ENCODE assay signal across 8 cellular contexts in genomic region chr1:201346337-201346939, GRCh38. TPM values are rescaled to one million over a fixed set of nuclear protein-coding genes. Genes with fewer than 3 reads are reported as not detected.
DNase-seq lines count a peak whose midpoint lies in the region; ATAC-seq and TF ChIP-seq lines count a peak whose summit lies in the region.

No MANE protein-coding gene starts in this region.

- no peak for ATAC-seq in activated T-cell treated with anti-CD3 and anti-CD28 coated beads, Interleukin-2, amount 50 U/mL, for 72 hours (replicated peaks in 1 of 2)
- peak; percentile 84 for ATAC-seq in left lobe of liver
- no peak for ATAC-seq in HG03571 (IDR thresholded peaks at IDR 0.05; ENCODE audit: unreplicated experiment)

- no peaks in the 10 kb centered on the region for H3K4me1 Mint-ChIP-seq in activated T-cell treated with anti-CD3 and anti-CD28 coated beads, Interleukin-2, amount 50 U/mL, for 72 hours (ENCODE audit: low read depth)

- TF ChIP-seq CTCF in cardiac fibroblast (IDR thresholded peaks at IDR 0.05; ENCODE audit: low read depth, low read length), result peak; percentile 81

- H3K27ac Mint-ChIP-seq in activated T-cell treated with anti-CD3 and anti-CD28 coated beads, Interleukin-2, amount 50 U/mL, for 72 hours, result no peak overlapping the region

- H3K27me3 Mint-ChIP-seq in activated T-cell treated with anti-CD3 and anti-CD28 coated beads, Interleukin-2, amount 50 U/mL, for 72 hours (ENCODE audit: low read depth), result peaks cover 22% of the 10 kb centered on the region

- H3K4me3 ChIP-seq in cardiac fibroblast (replicated peaks in 1 of 2; ENCODE audit: low read depth in 2 of 2, low read length in 2 of 2), result no peak overlapping the region

- no peak overlapping the region for H3K4me3 Mint-ChIP-seq in activated T-cell treated with anti-CD3 and anti-CD28 coated beads, Interleukin-2, amount 50 U/mL, for 72 hours

- peaks cover 0 to under 1% of the 10 kb centered on the region in 2 donors for H3K9me3 Mint-ChIP-seq in activated T-cell treated with anti-CD3 and anti-CD28 coated beads, Interleukin-2, amount 50 U/mL, for 72 hours

- H3K36me3 Mint-ChIP-seq in activated T-cell treated with anti-CD3 and anti-CD28 coated beads, Interleukin-2, amount 50 U/mL, for 72 hours (ENCODE audit: insufficient read depth in 2 of 2), result no peaks in the 10 kb centered on the region

- peak; percentile 5 to 14 for DNase-seq in activated T-cell treated with anti-CD3 and anti-CD28 coated beads, Interleukin-2, amount 50 U/mL, for 72 hours
- DNase-seq in activated T-cell treated with anti-CD3 and anti-CD28 coated beads for 4 hours, result no peak
- peak; percentile 46 for DNase-seq in NCI-H2227 (lab: John Stamatoyannopoulos, UW; ENCODE audit: unreplicated experiment)
- DNase-seq in cardiac fibroblast (ENCODE audit: low read depth in 2 of 2), result peak; percentile 62 to 73
- DNase-seq in left lobe of liver (ENCODE audit: low spot score), result no peak
- DNase-seq in activated CD8-positive, alpha-beta memory T cell treated with anti-CD3 and anti-CD28 coated beads, Interleukin-2, amount 50 U/mL, for 4 hours, result no peak
- DNase-seq in stimulated activated naive CD4-positive, alpha-beta T cell (lab: John Stamatoyannopoulos, UW), result no peak

RNA-seq across cellular contexts. Expression of gene TNNT2, which starts 31.0 kb away (rescaled TPM):
- not detected for total RNA-seq in activated T-cell treated with anti-CD3 and anti-CD28 coated beads, Interleukin-2, amount 50 U/mL, for 72 hours
- 0.33 TPM for total RNA-seq in left lobe of liver

RNA-seq across cellular contexts. Expression of gene LAD1, which starts 52.7 kb away (rescaled TPM):
- not detected for total RNA-seq in activated T-cell treated with anti-CD3 and anti-CD28 coated beads, Interleukin-2, amount 50 U/mL, for 72 hours
- 27.8 TPM for total RNA-seq in left lobe of liver

Comparison
In these comparisons a context has a peak if more than half of its experiments do, and no peak if none do; other contexts are left out.
1. DNase-seq: peak in activated T-cell treated with anti-CD3 and anti-CD28 coated beads, Interleukin-2, amount 50 U/mL, for 72 hours (2 of 2), NCI-H2227 (single experiment) and cardiac fibroblast (2 of 2); none in activated T-cell treated with anti-CD3 and anti-CD28 coated beads for 4 hours (single experiment), left lobe of liver (single experiment), activated CD8-positive, alpha-beta memory T cell treated with anti-CD3 and anti-CD28 coated beads, Interleukin-2, amount 50 U/mL, for 4 hours (single experiment) and stimulated activated naive CD4-positive, alpha-beta T cell (0 of 6).
2. RNA of gene LAD1, which starts 52.7 kb away (total RNA-seq): 27.8 TPM in left lobe of liver (single experiment); not detected in activated T-cell treated with anti-CD3 and anti-CD28 coated beads, Interleukin-2, amount 50 U/mL, for 72 hours; every median in the first group is over 10 times any median in the second.